ENCODE assay signal across 8 cellular contexts in the genomic region with DNA sequence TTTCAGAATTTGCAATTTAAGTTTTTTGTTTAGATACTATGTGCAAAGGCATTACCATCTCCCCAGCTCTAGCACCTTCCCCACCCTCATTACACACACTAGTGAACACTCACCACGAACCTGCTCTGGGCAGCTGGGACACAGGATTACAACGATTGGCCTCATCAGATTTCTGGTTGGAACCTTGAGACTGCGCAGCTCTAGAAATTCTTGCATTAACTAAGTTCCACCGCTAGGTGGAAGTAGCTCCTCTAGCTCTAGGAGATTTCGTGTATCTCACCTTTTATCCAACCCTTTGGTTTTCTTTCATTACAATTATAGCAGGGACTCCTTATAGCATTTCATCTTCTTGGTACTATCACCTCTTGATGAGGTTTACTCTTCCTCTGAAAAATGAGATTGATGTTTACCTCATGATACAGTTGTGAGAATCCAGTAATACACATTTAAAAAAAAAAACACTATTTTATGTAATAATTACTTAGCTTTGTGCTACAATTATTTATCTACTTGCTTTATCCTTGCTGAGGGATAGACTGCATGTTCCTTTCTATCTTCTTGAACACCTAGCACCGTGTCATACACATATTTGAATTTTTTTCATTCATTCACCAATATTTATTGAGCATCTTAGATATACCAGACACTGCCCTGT. TPM values are rescaled to one million over a fixed set of nuclear protein-coding genes. Genes with fewer than 3 reads are reported as not detected.
A peak's percentile ranks its signal among the peaks of the same experiment; 100 is the strongest.
DNase-seq lines count a peak whose midpoint lies in the region; ATAC-seq and TF ChIP-seq lines count a peak whose summit lies in the region.

No MANE protein-coding gene starts in this region.

- 2% methylated on average over 6 of the region's 6 CpGs for WGBS in SK-N-SH (ENCODE audit: low lambda C conversion rate)

- peak; percentile 52 for DNase-seq in CD1c-positive myeloid dendritic cell (ENCODE audit: extremely low spot score)
- peak; percentile 50 for DNase-seq in NCI-H1092 treated with DMSO at 0.1 percent for 48 hours (lab: John Stamatoyannopoulos, UW)
- peak; percentile 40 for DNase-seq in SK-N-SH
- DNase-seq in erythroblast (lab: John Stamatoyannopoulos, UW), result peak; percentile 43 to 64
- no peak for DNase-seq in amniotic stem cell (lab: John Stamatoyannopoulos, UW)

- H3K36me3 Mint-ChIP-seq in nephron (ENCODE audit: low read depth), result no peaks in the 10 kb centered on the region

- no peaks in the 10 kb centered on the region for H3K27me3 ChIP-seq in SK-N-SH (ENCODE audit: insufficient read depth)

- no peaks in the 10 kb centered on the region for H4K20me1 ChIP-seq in SK-N-SH (ENCODE audit: insufficient read depth)

- CTCF ChIA-PET in SK-N-SH (lab: Yijun Ruan, JAX), result interaction anchor here (0.6 to 4.4 kb wide), 25 partner anchors 8 to 470 kb away, joined by 3 to 33 read pairs (median 5); a partner anchor contains a TSS

- H3K27ac Mint-ChIP-seq in nephron, result no peak overlapping the region

- H3K79me2 ChIP-seq in SK-N-SH (ENCODE audit: insufficient read depth), result no peaks in the 10 kb centered on the region

- H2AFZ ChIP-seq in SK-N-SH (ENCODE audit: low read depth), result no peak overlapping the region

- TF ChIP-seq RAD21 in SK-N-SH (IDR thresholded peaks at IDR 0.05; ENCODE audit: low read length), result peak; percentile 60

- POLR2A ChIA-PET in SK-N-SH (lab: Yijun Ruan, JAX), result no interaction called here

- no peaks in the 10 kb centered on the region for H3K9me3 Mint-ChIP-seq in nephron

- H3K4me3 ChIP-seq in SK-N-SH (ENCODE audit: low read depth in 2 of 2, low read length in 1 of 2), result no peak overlapping the region

- no peak overlapping the region for H3K9ac ChIP-seq in SK-N-SH

- no peaks in the 10 kb centered on the region for H3K9me3 ChIP-seq in SK-N-SH

- H3K27me3 Mint-ChIP-seq in nephron (ENCODE audit: low read depth), result no peaks in the 10 kb centered on the region

- no peaks in the 10 kb centered on the region for H3K36me3 ChIP-seq in SK-N-SH (replicated peaks in 1 of 2; ENCODE audit: control insufficient read depth in 1 of 2, insufficient read depth in 2 of 2, low read length in 1 of 2)

- TF ChIP-seq CTCF in SK-N-SH (IDR thresholded peaks at IDR 0.05) (peak; percentile 79), nephron (IDR thresholded peaks at IDR 0.05; ENCODE audit: unreplicated experiment in 3 of 3) (peak; percentile 69 to 80 (median 77))

- ATAC-seq in GM18519 (IDR thresholded peaks at IDR 0.05; ENCODE audit: low FRiP score, unreplicated experiment) (peak; percentile 94), HG02884 (IDR thresholded peaks at IDR 0.05; ENCODE audit: unreplicated experiment) (peak; percentile 99)

- no peaks in the 10 kb centered on the region for H3K9me2 ChIP-seq in SK-N-SH

- no peak for TF ChIP-seq POLR2A in erythroblast (IDR thresholded peaks at IDR 0.05; ENCODE audit: low read length)

- H3K4me2 ChIP-seq in SK-N-SH, result no peak overlapping the region

- H3K4me1 ChIP-seq in SK-N-SH (ENCODE audit: control insufficient read depth in 1 of 2, insufficient read depth in 2 of 2, low read depth in 1 of 2, low read length in 1 of 2), result no peaks in the 10 kb centered on the region

- TF ChIP-seq EP300 in SK-N-SH (IDR thresholded peaks at IDR 0.05; ENCODE audit: borderline replicate concordance in 1 of 2, low read depth in 1 of 2, low read length in 1 of 2), result no peak

- no peak overlapping the region for H3K4me3 Mint-ChIP-seq in nephron

- H3F3A ChIP-seq in SK-N-SH (replicated peaks; ENCODE audit: insufficient read depth), result no peaks in the 10 kb centered on the region

- H3K27ac ChIP-seq in SK-N-SH (ENCODE audit: low read depth in 2 of 2, low read length in 1 of 2), result no peak overlapping the region

- no peaks in the 10 kb centered on the region for H3K4me1 Mint-ChIP-seq in nephron

TF ChIP-seq in SK-N-SH, 30 proteins besides CTCF, POLR2A, EP300 and RAD21:
- TF ChIP-seq GABPA (IDR thresholded peaks at IDR 0.05; ENCODE audit: low read depth) (no peak), SMC3 (IDR thresholded peaks at IDR 0.05; ENCODE audit: low read depth, low read length) (peak; percentile 48), NRF1 (IDR thresholded peaks at IDR 0.05; ENCODE audit: low read depth, low read length) (peak; percentile 53; the same call in 1 of the 2 replicates)

RNA-seq across cellular contexts. Expression of a gene that starts 28.7 kb away (rescaled TPM):
- 0.58 and 0.93 TPM in 2 replicates for polyA plus RNA-seq in SK-N-SH (2012; rRNA removed)
- 1.2 and 1.5 TPM in 2 replicates for polyA plus RNA-seq in SK-N-SH (2012; cell fraction: cytosol; rRNA removed)
- 0.56 and 1.0 TPM in 2 replicates for polyA plus RNA-seq in SK-N-SH (2012; cell fraction: nucleus; rRNA removed)
